In genomic region chr6:39560915-39561314, GRCh38 we compare ENCODE assay signal across 39 cellular contexts.
"Had no signal": no experiment of that assay in that cellular context is flagged by ENCODE, and none has a peak within 500 bp of the region (broad histone marks: within the 10 kb centered on the region; RNA-seq: fewer than 3 reads in every experiment).

No MANE protein-coding gene starts in this region.

- H3K27ac ChIP-seq: ascending aorta, cardiac muscle cell, VCaP had no signal

- H3K27me3 Mint-ChIP-seq: activated naive CD4-positive, alpha-beta T cell treated with anti-CD3 and anti-CD28 coated beads, Interleukin-2, amount 10 ng/mL, durations not matched to agents 7 days and 5 days; brain had no signal

- H3K4me1 Mint-ChIP-seq: activated B cell treated with CpG ODN at 0.5 μM for 24 hours; activated CD4-positive, alpha-beta T cell treated with anti-CD3 and anti-CD28 coated beads, Interleukin-2, amount 10 ng/mL, durations not matched to agents 24 days and 14 days; activated naive CD4-positive, alpha-beta T cell treated with anti-CD3 and anti-CD28 coated beads, Interleukin-2, amount 10 ng/mL, durations not matched to agents 7 days and 5 days; activated naive CD4-positive, alpha-beta T cell treated with anti-CD3 and anti-CD28 coated beads, Interleukin-2, amount 50 U/mL, for 24 hours; activated naive CD8-positive, alpha-beta T cell treated with anti-CD3 and anti-CD28 coated beads, Interleukin-2, amount 10 ng/mL, durations not matched to agents 7 days and 5 days; activated naive CD8-positive, alpha-beta T cell treated with anti-CD3 and anti-CD28 coated beads, Interleukin-2, amount 50 U/mL, for 24 hours; activated T-helper 17 cell treated with anti-CD3 and anti-CD28 coated beads, Interleukin-2, amount 50 U/mL, for 72 hours; brain; central memory CD8-positive, alpha-beta T cell had no signal

- H3K4me1 ChIP-seq: ascending aorta had no signal

- DNase-seq: activated B cell treated with CpG ODN at 0.5 μM for 24 hours; activated CD4-positive, alpha-beta memory T cell treated with anti-CD3 and anti-CD28 coated beads for 36 hours; activated CD4-positive, alpha-beta T cell treated with anti-CD3 and anti-CD28 coated beads for 4 hours; activated CD4-positive, alpha-beta T cell treated with anti-CD3 and anti-CD28 coated beads, Interleukin-2, amount 10 ng/mL, durations not matched to agents 24 days and 14 days; activated CD4-positive, alpha-beta T cell treated with anti-CD3 and anti-CD28 coated beads, Interleukin-2, amount 50 U/mL, for 1 hour; activated CD4-positive, alpha-beta T cell treated with anti-CD3 and anti-CD28 coated beads, Interleukin-2, amount 50 U/mL, for 4 hours; activated CD4-positive, CD25-positive, alpha-beta regulatory T cell treated with anti-CD3 and anti-CD28 coated beads, Interleukin-2, amount 50 U/mL, for 72 hours; activated CD8-positive, alpha-beta memory T cell treated with anti-CD3 and anti-CD28 coated beads, Interleukin-2, amount 50 U/mL, for 4 hours; activated CD8-positive, alpha-beta T cell treated with anti-CD3 and anti-CD28 coated beads for 36 hours; activated effector memory CD4-positive, alpha-beta T cell treated with Interleukin-2 at 50 U/mL for 16 hours; activated gamma-delta T cell; activated naive CD4-positive, alpha-beta T cell treated with anti-CD3 and anti-CD28 coated beads, Interleukin-2, amount 10 ng/mL, durations not matched to agents 7 days and 5 days; activated naive CD4-positive, alpha-beta T cell treated with Interleukin-2 at 50 U/mL for 16 hours; activated naive CD8-positive, alpha-beta T cell treated with anti-CD3 and anti-CD28 coated beads, Interleukin-2, amount 10 ng/mL, durations not matched to agents 7 days and 5 days; activated naive CD8-positive, alpha-beta T cell treated with anti-CD3 and anti-CD28 coated beads, Interleukin-2, amount 50 U/mL, for 24 hours; activated T-cell treated with anti-CD3 and anti-CD28 coated beads for 4 hours; activated T-cell treated with anti-CD3 and anti-CD28 coated beads, Interleukin-2, amount 50 U/mL, for 1 hour; activated T-cell treated with anti-CD3 and anti-CD28 coated beads, Interleukin-2, amount 50 U/mL, for 4 hours; activated T-cell treated with anti-CD3 and anti-CD28 coated beads, Interleukin-2, amount 50 U/mL, for 72 hours; amygdala; anterior cingulate cortex; caudate nucleus; cerebellar nuclear complex; T-helper 1 cell; T-helper 2 cell; T-helper 9 cell had no signal

- H3K27me3 ChIP-seq: ascending aorta, cardiac muscle cell had no signal

- H3K27ac Mint-ChIP-seq: activated B cell treated with CpG ODN at 0.5 μM for 24 hours; activated CD4-positive, alpha-beta memory T cell treated with anti-CD3 and anti-CD28 coated beads for 36 hours; activated CD4-positive, alpha-beta T cell treated with anti-CD3 and anti-CD28 coated beads, Interleukin-2, amount 10 ng/mL, durations not matched to agents 24 days and 14 days; activated CD8-positive, alpha-beta T cell treated with anti-CD3 and anti-CD28 coated beads for 36 hours; activated naive CD4-positive, alpha-beta T cell treated with anti-CD3 and anti-CD28 coated beads, Interleukin-2, amount 10 ng/mL, durations not matched to agents 7 days and 5 days; activated naive CD4-positive, alpha-beta T cell treated with anti-CD3 and anti-CD28 coated beads, Interleukin-2, amount 50 U/mL, for 24 hours; activated naive CD8-positive, alpha-beta T cell; activated naive CD8-positive, alpha-beta T cell treated with anti-CD3 and anti-CD28 coated beads, Interleukin-2, amount 10 ng/mL, durations not matched to agents 7 days and 5 days; activated naive CD8-positive, alpha-beta T cell treated with anti-CD3 and anti-CD28 coated beads, Interleukin-2, amount 50 U/mL, for 24 hours; activated T-cell treated with anti-CD3 and anti-CD28 coated beads, Interleukin-2, amount 50 U/mL, for 72 hours; activated T-helper 1 cell treated with anti-CD3 and anti-CD28 coated beads, Interleukin-12 subunit alpha, Interleukin-12 subunit beta, Interleukin-2, Interleukin-4 antibody, amounts not matched to agents 30 ng/mL and 10 ng/mL and 1 ng/mL, durations not matched to agents 14 hours and 24 hours and 36 hours; activated T-helper 17 cell treated with anti-CD3 and anti-CD28 coated beads, Interleukin-2, amount 50 U/mL, for 72 hours; T-helper 1 cell treated with Interleukin-12 subunit alpha and Interleukin-12 subunit beta and Interleukin-4 antibody, amounts not matched to agents 30 μg/mL and 1 μg/mL, for 36 hours; T-helper 2 cell treated with Interferon-gamma antibody and Interleukin-4, amounts not matched to agents 5 μg/mL and 100 μg/mL, for 36 hours had no signal

- H3K36me3 ChIP-seq: ascending aorta, cardiac muscle cell had no signal

- FAIRE-seq: bronchial epithelial cell, TTC549 had no signal

- ATAC-seq: activated CD8-positive, alpha-beta T cell treated with anti-CD3 and anti-CD28 coated beads for 36 hours; activated naive CD8-positive, alpha-beta T cell treated with anti-CD3 and anti-CD28 coated beads, Interleukin-2, amount 50 U/mL, for 24 hours; activated T-cell treated with anti-CD3 and anti-CD28 coated beads, Interleukin-2, amount 50 U/mL, for 4 hours; activated T-cell treated with anti-CD3 and anti-CD28 coated beads, Interleukin-2, amount 50 U/mL, for 72 hours; activated T-helper 17 cell treated with anti-CD3 and anti-CD28 coated beads, Interleukin-2, amount 50 U/mL, for 72 hours had no signal

- H3K9me3 ChIP-seq: ascending aorta had no signal

- H3K36me3 Mint-ChIP-seq: activated CD4-positive, alpha-beta memory T cell treated with anti-CD3 and anti-CD28 coated beads for 36 hours; activated naive CD4-positive, alpha-beta T cell treated with anti-CD3 and anti-CD28 coated beads, Interleukin-2, amount 10 ng/mL, durations not matched to agents 7 days and 5 days; activated naive CD4-positive, alpha-beta T cell treated with anti-CD3 and anti-CD28 coated beads, Interleukin-2, amount 50 U/mL, for 24 hours; activated naive CD8-positive, alpha-beta T cell; activated naive CD8-positive, alpha-beta T cell treated with anti-CD3 and anti-CD28 coated beads, Interleukin-2, amount 10 ng/mL, durations not matched to agents 7 days and 5 days; brain had no signal

- H3K4me3 Mint-ChIP-seq: activated B cell treated with CpG ODN at 0.5 μM for 24 hours; activated CD4-positive, alpha-beta memory T cell treated with anti-CD3 and anti-CD28 coated beads for 36 hours; activated CD4-positive, alpha-beta T cell treated with anti-CD3 and anti-CD28 coated beads, Interleukin-2, amount 10 ng/mL, durations not matched to agents 24 days and 14 days; activated CD8-positive, alpha-beta T cell treated with anti-CD3 and anti-CD28 coated beads for 36 hours; activated naive CD4-positive, alpha-beta T cell treated with anti-CD3 and anti-CD28 coated beads, Interleukin-2, amount 10 ng/mL, durations not matched to agents 7 days and 5 days; activated naive CD4-positive, alpha-beta T cell treated with anti-CD3 and anti-CD28 coated beads, Interleukin-2, amount 50 U/mL, for 24 hours; activated naive CD8-positive, alpha-beta T cell; activated naive CD8-positive, alpha-beta T cell treated with anti-CD3 and anti-CD28 coated beads, Interleukin-2, amount 10 ng/mL, durations not matched to agents 7 days and 5 days; activated naive CD8-positive, alpha-beta T cell treated with anti-CD3 and anti-CD28 coated beads, Interleukin-2, amount 50 U/mL, for 24 hours; activated T-cell treated with anti-CD3 and anti-CD28 coated beads, Interleukin-2, amount 50 U/mL, for 4 hours; activated T-cell treated with anti-CD3 and anti-CD28 coated beads, Interleukin-2, amount 50 U/mL, for 72 hours; activated T-helper 1 cell treated with anti-CD3 and anti-CD28 coated beads, Interleukin-12 subunit alpha, Interleukin-12 subunit beta, Interleukin-2, Interleukin-4 antibody, amounts not matched to agents 30 ng/mL and 10 ng/mL and 1 ng/mL, durations not matched to agents 14 hours and 24 hours and 36 hours; activated T-helper 17 cell treated with anti-CD3 and anti-CD28 coated beads, Interleukin-2, amount 50 U/mL, for 72 hours; brain; central memory CD8-positive, alpha-beta T cell; T-helper 1 cell treated with Interleukin-12 subunit alpha and Interleukin-12 subunit beta and Interleukin-4 antibody, amounts not matched to agents 30 μg/mL and 1 μg/mL, for 36 hours; T-helper 2 cell treated with Interferon-gamma antibody and Interleukin-4, amounts not matched to agents 5 μg/mL and 100 μg/mL, for 36 hours had no signal

- H3K9me3 Mint-ChIP-seq: activated B cell treated with CpG ODN at 0.5 μM for 24 hours; activated CD4-positive, alpha-beta memory T cell treated with anti-CD3 and anti-CD28 coated beads for 36 hours; activated CD4-positive, alpha-beta T cell treated with anti-CD3 and anti-CD28 coated beads, Interleukin-2, amount 10 ng/mL, durations not matched to agents 24 days and 14 days; activated CD8-positive, alpha-beta T cell treated with anti-CD3 and anti-CD28 coated beads for 36 hours; activated naive CD4-positive, alpha-beta T cell treated with anti-CD3 and anti-CD28 coated beads, Interleukin-2, amount 10 ng/mL, durations not matched to agents 7 days and 5 days; activated naive CD4-positive, alpha-beta T cell treated with anti-CD3 and anti-CD28 coated beads, Interleukin-2, amount 50 U/mL, for 24 hours; activated naive CD8-positive, alpha-beta T cell treated with anti-CD3 and anti-CD28 coated beads, Interleukin-2, amount 10 ng/mL, durations not matched to agents 7 days and 5 days; activated naive CD8-positive, alpha-beta T cell treated with anti-CD3 and anti-CD28 coated beads, Interleukin-2, amount 50 U/mL, for 24 hours; activated T-cell treated with anti-CD3 and anti-CD28 coated beads, Interleukin-2, amount 50 U/mL, for 4 hours; activated T-cell treated with anti-CD3 and anti-CD28 coated beads, Interleukin-2, amount 50 U/mL, for 72 hours; activated T-helper 1 cell treated with anti-CD3 and anti-CD28 coated beads, Interleukin-12 subunit alpha, Interleukin-12 subunit beta, Interleukin-2, Interleukin-4 antibody, amounts not matched to agents 30 ng/mL and 10 ng/mL and 1 ng/mL, durations not matched to agents 14 hours and 24 hours and 36 hours; activated T-helper 17 cell treated with anti-CD3 and anti-CD28 coated beads, Interleukin-2, amount 50 U/mL, for 72 hours; brain; central memory CD8-positive, alpha-beta T cell; T-helper 1 cell treated with Interleukin-12 subunit alpha and Interleukin-12 subunit beta and Interleukin-4 antibody, amounts not matched to agents 30 μg/mL and 1 μg/mL, for 36 hours; T-helper 2 cell treated with Interferon-gamma antibody and Interleukin-4, amounts not matched to agents 5 μg/mL and 100 μg/mL, for 36 hours had no signal

- H3K4me3 ChIP-seq: ascending aorta, cardiac muscle cell had no signal
